17 cellular contexts compared by ENCODE assay signal in genomic region chr6:154257074-154257473, GRCh38.
DNase-seq lines count a peak whose midpoint lies in the region; ATAC-seq, FAIRE-seq and TF ChIP-seq lines count a peak whose summit lies in the region.
"Had no signal": no experiment of that assay in that cellular context is flagged by ENCODE, and none has a peak within 500 bp of the region (broad histone marks: within the 10 kb centered on the region; RNA-seq: fewer than 3 reads in every experiment).

No MANE protein-coding gene starts in this region.

- TF ChIP-seq CTCF in activated CD8-positive, alpha-beta T cell treated with anti-CD3 and anti-CD28 coated beads for 36 hours (IDR thresholded peaks at IDR 0.05): no peak
- TF ChIP-seq CTCF in D721Med (IDR thresholded peaks at IDR 0.05; ENCODE audit: insufficient read depth, missing control alignments): no peak

- H3K27me3 ChIP-seq in BLaER1: no peaks in the 10 kb centered on the region

- no peaks in the 10 kb centered on the region for H3K27me3 Mint-ChIP-seq in activated CD8-positive, alpha-beta T cell treated with anti-CD3 and anti-CD28 coated beads for 36 hours

- peaks cover 35% of the 10 kb centered on the region for H3K9me3 ChIP-seq in BLaER1

- H3K4me1 ChIP-seq in BLaER1: peaks cover 62% of the 10 kb centered on the region

- H3K27ac ChIP-seq in BLaER1: peak overlapping the region; percentile 78
- H3K27ac ChIP-seq: coronary artery had no signal

- H3K4me3 Mint-ChIP-seq in activated CD8-positive, alpha-beta T cell treated with anti-CD3 and anti-CD28 coated beads for 36 hours: no peak overlapping the region
- H3K4me3 Mint-ChIP-seq: activated T-helper 1 cell treated with anti-CD3 and anti-CD28 coated beads, Interleukin-12 subunit alpha, Interleukin-12 subunit beta, Interleukin-2, Interleukin-4 antibody, amounts not matched to agents 30 ng/mL and 10 ng/mL and 1 ng/mL, durations not matched to agents 14 hours and 24 hours and 36 hours; HFFc6; T-helper 1 cell treated with Interleukin-12 subunit alpha and Interleukin-12 subunit beta and Interleukin-4 antibody, amounts not matched to agents 30 μg/mL and 1 μg/mL, for 36 hours had no signal

- peak overlapping the region; percentile 20; the same call in 1 of the 2 replicates for H3K9ac ChIP-seq in BLaER1

- POLR2A ChIA-PET in activated CD8-positive, alpha-beta T cell treated with anti-CD3 and anti-CD28 coated beads for 36 hours (lab: Charles Lee): interaction anchor here (1.0 kb wide), 1 partner anchor 10 kb away, joined by 3 read pairs; no protein-coding TSS in a partner anchor

- ATAC-seq in GM19455 (IDR thresholded peaks at IDR 0.05; ENCODE audit: unreplicated experiment) (no peak), GM19328 (IDR thresholded peaks at IDR 0.05; ENCODE audit: unreplicated experiment) (no peak)
- ATAC-seq in activated CD8-positive, alpha-beta T cell treated with anti-CD3 and anti-CD28 coated beads for 36 hours: no peak

- H3K4me3 ChIP-seq in BLaER1: no peak overlapping the region; the same call in 1 of the 2 replicates
- H3K4me3 ChIP-seq: coronary artery had no signal

- CTCF ChIA-PET in activated CD8-positive, alpha-beta T cell treated with anti-CD3 and anti-CD28 coated beads for 36 hours (lab: Charles Lee): interaction anchor here (1.9 to 2.3 kb wide), 2 partner anchors 10 to 21 kb away, joined by 10 to 12 read pairs; no protein-coding TSS in a partner anchor

- intact Hi-C loops in activated CD8-positive, alpha-beta T cell treated with anti-CD3 and anti-CD28 coated beads for 36 hours (cut with micrococcal nuclease): no loop called here

- in situ Hi-C loops in KBM-7 (cut with MboI; ENCODE audit: low pct_unique_long_range_greater_than_20kb, low sequenced_read_pairs): no loop called here

- H3K9me3 Mint-ChIP-seq in activated CD8-positive, alpha-beta T cell treated with anti-CD3 and anti-CD28 coated beads for 36 hours: peaks cover 19% of the 10 kb centered on the region

- H3K36me3 ChIP-seq in BLaER1: peaks cover 3% of the 10 kb centered on the region; the same call in 1 of the 2 replicates

- peak overlapping the region; percentile 82 for H3K4me2 ChIP-seq in BLaER1

- FAIRE-seq in D721Med (lab: Jason Lieb, UNC): no peak

- DNase-seq in KBM-7 (peak; percentile 92), UCSD-AML1 (lab: John Stamatoyannopoulos, UW; ENCODE audit: unreplicated experiment) (peak; percentile 24), kidney tubule cell (ENCODE audit: low spot score) (peak; percentile 25), D721Med (ENCODE audit: insufficient read length, low spot score) (no peak)
- no peak for DNase-seq in activated CD8-positive, alpha-beta T cell treated with anti-CD3 and anti-CD28 coated beads for 36 hours
- DNase-seq: activated CD4-positive, alpha-beta T cell treated with anti-CD3 and anti-CD28 coated beads, Interleukin-2, amount 50 U/mL, for 1 hour; DMS53; HFFc6; mammary epithelial cell; NCI-H187 treated with DMSO at 0.1 percent for 48 hours; NCI-H510A treated with DMSO at 0.1 percent for 48 hours had no signal

- peaks cover 44% of the 10 kb centered on the region for H3K4me1 Mint-ChIP-seq in activated CD8-positive, alpha-beta T cell treated with anti-CD3 and anti-CD28 coated beads for 36 hours (ENCODE audit: low read depth)

- no peaks in the 10 kb centered on the region for H4K20me1 ChIP-seq in BLaER1

- peaks cover 18% of the 10 kb centered on the region for H3K36me3 Mint-ChIP-seq in activated CD8-positive, alpha-beta T cell treated with anti-CD3 and anti-CD28 coated beads for 36 hours (ENCODE audit: low read depth)

- H3K27ac Mint-ChIP-seq in activated CD8-positive, alpha-beta T cell treated with anti-CD3 and anti-CD28 coated beads for 36 hours: no peak overlapping the region
- H3K27ac Mint-ChIP-seq: activated T-helper 1 cell treated with anti-CD3 and anti-CD28 coated beads, Interleukin-12 subunit alpha, Interleukin-12 subunit beta, Interleukin-2, Interleukin-4 antibody, amounts not matched to agents 30 ng/mL and 10 ng/mL and 1 ng/mL, durations not matched to agents 14 hours and 24 hours and 36 hours; HFFc6; T-helper 1 cell treated with Interleukin-12 subunit alpha and Interleukin-12 subunit beta and Interleukin-4 antibody, amounts not matched to agents 30 μg/mL and 1 μg/mL, for 36 hours had no signal

Comparison
In these comparisons a context has a peak if more than half of its experiments do, and no peak if none do; other contexts are left out.
1. DNase-seq: peak in KBM-7 (single experiment), UCSD-AML1 (single experiment) and kidney tubule cell (single experiment); none in activated CD8-positive, alpha-beta T cell treated with anti-CD3 and anti-CD28 coated beads for 36 hours (single experiment) and D721Med (single experiment).